23 cellular contexts compared by ENCODE assay signal in genomic region chr3:64306745-64307144, GRCh38.
"Had no signal": no experiment of that assay in that cellular context is flagged by ENCODE, and none has a peak within 500 bp of the region (broad histone marks: within the 10 kb centered on the region; RNA-seq: fewer than 3 reads in every experiment).

No MANE protein-coding gene starts in this region.

- ATAC-seq: activated naive CD8-positive, alpha-beta T cell treated with anti-CD3 and anti-CD28 coated beads, Interleukin-2, amount 50 U/mL, for 24 hours; activated T-cell treated with anti-CD3 and anti-CD28 coated beads, Interleukin-2, amount 50 U/mL, for 4 hours; lower lobe of right lung; natural killer cell had no signal

- H3K9me3 ChIP-seq: esophagus muscularis mucosa, lower lobe of right lung, neutrophil, tibial artery had no signal

- H3K4me1 ChIP-seq: lower lobe of right lung, parathyroid adenoma had no signal

- H3K4me3 ChIP-seq: cardiac muscle cell, esophagus muscularis mucosa, lower lobe of right lung, tibial artery had no signal

- H3K27ac ChIP-seq: cardiac muscle cell, esophagus muscularis mucosa, lower lobe of right lung, neutrophil, parathyroid adenoma, tibial artery had no signal

- H3K36me3 ChIP-seq: cardiac muscle cell, esophagus muscularis mucosa, lower lobe of right lung, neutrophil, tibial artery had no signal

- H3K9ac ChIP-seq: parathyroid adenoma had no signal

- H3K27me3 ChIP-seq: cardiac muscle cell, esophagus muscularis mucosa, neutrophil, tibial artery had no signal

- DNase-seq: activated CD4-positive, alpha-beta T cell treated with anti-CD3 and anti-CD28 coated beads, Interleukin-2, amount 10 ng/mL, durations not matched to agents 7 days and 5 days; activated CD8-positive, alpha-beta memory T cell treated with anti-CD3 and anti-CD28 coated beads, Interleukin-2, amount 50 U/mL, for 4 hours; activated naive CD4-positive, alpha-beta T cell treated with anti-CD3 and anti-CD28 coated beads, Interleukin-2, amount 10 ng/mL, durations not matched to agents 7 days and 5 days; activated naive CD8-positive, alpha-beta T cell treated with anti-CD3 and anti-CD28 coated beads, Interleukin-2, amount 50 U/mL, for 24 hours; activated T-cell treated with anti-CD3 and anti-CD28 coated beads, Interleukin-2, amount 50 U/mL, for 4 hours; dermis blood vessel endothelial cell; effector memory CD4-positive, alpha-beta T cell; foreskin melanocyte; glutamatergic neuron; hippocampal formation; left cardiac atrium; lower lobe of right lung; natural killer cell; stimulated activated CD4-positive, alpha-beta T cell treated with anti-CD3 and anti-CD28 coated beads, Interleukin-1b, Interleukin-23, amount 100 ng/mL, for 48 hours; stimulated activated CD8-positive, alpha-beta memory T cell treated with anti-CD3 and anti-CD28 coated beads, Interleukin-4, amount 100 ng/mL, for 48 hours; stimulated activated naive CD4-positive, alpha-beta T cell; T-helper 1 cell; T1000; tibial artery had no signal
